Comparison of ENCODE assay signal across 2 cellular contexts in the genomic region with DNA sequence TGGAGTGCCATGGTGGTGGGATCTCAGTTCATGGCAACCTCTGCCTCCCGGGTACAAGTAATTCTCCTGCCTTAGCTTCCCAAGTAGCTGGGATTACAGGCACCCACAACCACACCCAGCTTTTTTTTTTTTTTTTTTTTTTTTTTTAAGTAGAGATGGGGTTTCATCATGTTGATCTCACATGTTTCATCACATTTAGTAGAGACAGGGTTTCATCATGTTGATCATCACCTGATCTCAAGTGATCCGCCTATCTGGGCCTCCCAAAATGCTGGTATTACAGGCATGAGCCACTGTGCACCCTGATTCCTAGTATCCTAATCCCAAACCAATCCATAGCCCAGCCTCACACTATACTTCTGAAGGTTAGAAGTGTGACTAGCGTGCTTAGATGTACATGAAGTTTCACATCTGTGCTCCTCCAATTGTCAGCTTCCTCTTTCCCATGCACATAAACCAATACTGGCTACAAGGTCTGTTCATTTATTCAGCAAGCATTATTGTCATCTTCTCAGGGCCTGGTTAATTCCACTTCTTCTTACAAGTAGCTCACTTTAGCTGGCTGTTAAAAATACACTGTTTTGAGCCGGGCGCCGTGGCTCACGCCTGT.
TF ChIP-seq lines count a peak whose summit lies in the region.

No MANE protein-coding gene starts in this region.

TF ChIP-seq in A549, 52 proteins besides CTCF, POLR2A, EP300 and RAD21:
- no peak for TF ChIP-seq EHMT2 (IDR thresholded peaks at IDR 0.05; ENCODE audit: low read depth)
- no peak for TF ChIP-seq PBX3 (IDR thresholded peaks at IDR 0.05)
- TF ChIP-seq POLR2AphosphoS2 (conservative IDR thresholded peaks at IDR 0.05; ENCODE audit: low read length): no peak
- TF ChIP-seq E2F6 (IDR thresholded peaks at IDR 0.05; ENCODE audit: borderline replicate concordance, low read depth): no peak
- no peak for TF ChIP-seq ZC3H11A (IDR thresholded peaks at IDR 0.05)
- no peak for TF ChIP-seq CEBPB (IDR thresholded peaks at IDR 0.05)
- no peak for TF ChIP-seq ZSCAN20 (CRISPR knock-in tag; IDR thresholded peaks at IDR 0.05)
- TF ChIP-seq REST (IDR thresholded peaks at IDR 0.05): no peak
- TF ChIP-seq RFX5 (IDR thresholded peaks at IDR 0.05): no peak
- no peak for TF ChIP-seq EHF (CRISPR knock-in tag; IDR thresholded peaks at IDR 0.05)
- TF ChIP-seq CHD2 (IDR thresholded peaks at IDR 0.05; ENCODE audit: low read length, partially characterized antibody): no peak
- TF ChIP-seq HOXB5 (CRISPR knock-in tag; IDR thresholded peaks at IDR 0.05): no peak
- TF ChIP-seq GATA3 (IDR thresholded peaks at IDR 0.05; ENCODE audit: borderline replicate concordance): no peak
- no peak for TF ChIP-seq MAZ (IDR thresholded peaks at IDR 0.05; ENCODE audit: borderline replicate concordance, low read depth, low read length)
- TF ChIP-seq HEYL (CRISPR knock-in tag; IDR thresholded peaks at IDR 0.05): no peak
- TF ChIP-seq FOSB (CRISPR knock-in tag; IDR thresholded peaks at IDR 0.05): no peak
- no peak for TF ChIP-seq MYC (IDR thresholded peaks at IDR 0.05; ENCODE audit: borderline replicate concordance, low read length)

TF ChIP-seq in GM12878, 131 proteins besides CTCF, POLR2A, EP300 and RAD21:
- TF ChIP-seq STAT3 (IDR thresholded peaks at IDR 0.05; ENCODE audit: low read depth, low read length) (no peak), NFXL1 (IDR thresholded peaks at IDR 0.05; ENCODE audit: borderline replicate concordance) (no peak), E2F4 (IDR thresholded peaks at IDR 0.05; ENCODE audit: low read depth, low read length) (no peak), ZNF24 (IDR thresholded peaks at IDR 0.05) (peak; percentile 86), YBX1 (IDR thresholded peaks at IDR 0.05) (no peak), IKZF2 (IDR thresholded peaks at IDR 0.05) (0 out of 4 replicates have a peak, but pooled peaks of 1 of the 2 experiments have one; percentile 9), CREB1 (IDR thresholded peaks at IDR 0.05; ENCODE audit: low read depth) (no peak)
- TF ChIP-seq, protein P1, sequence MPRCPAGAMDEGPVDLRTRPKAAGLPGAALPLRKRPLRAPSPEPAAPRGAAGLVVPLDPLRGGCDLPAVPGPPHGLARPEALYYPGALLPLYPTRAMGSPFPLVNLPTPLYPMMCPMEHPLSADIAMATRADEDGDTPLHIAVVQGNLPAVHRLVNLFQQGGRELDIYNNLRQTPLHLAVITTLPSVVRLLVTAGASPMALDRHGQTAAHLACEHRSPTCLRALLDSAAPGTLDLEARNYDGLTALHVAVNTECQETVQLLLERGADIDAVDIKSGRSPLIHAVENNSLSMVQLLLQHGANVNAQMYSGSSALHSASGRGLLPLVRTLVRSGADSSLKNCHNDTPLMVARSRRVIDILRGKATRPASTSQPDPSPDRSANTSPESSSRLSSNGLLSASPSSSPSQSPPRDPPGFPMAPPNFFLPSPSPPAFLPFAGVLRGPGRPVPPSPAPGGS (IDR thresholded peaks at IDR 0.05; ENCODE audit: borderline replicate concordance, insufficient read depth, low read depth, low read length, poor library complexity, severe bottlenecking): no peak
